17 cellular contexts compared by ENCODE assay signal in genomic region chr11:124872280-124872679, GRCh38. TPM values are rescaled to one million over a fixed set of nuclear protein-coding genes. Genes with fewer than 3 reads are reported as not detected.
DNase-seq lines count a peak whose midpoint lies in the region; ATAC-seq and TF ChIP-seq lines count a peak whose summit lies in the region.
"Had no signal": no experiment of that assay in that cellular context is flagged by ENCODE, and none has a peak within 500 bp of the region (broad histone marks: within the 10 kb centered on the region; RNA-seq: fewer than 3 reads in every experiment).

No MANE protein-coding gene starts in this region.

- intact Hi-C loops in upper lobe of right lung (cut with DNase I), result no loop called here

- peak overlapping the region; percentile 15 for H3K18ac ChIP-seq in neuronal stem cell (ENCODE audit: low read length)

- no peak for ATAC-seq in upper lobe of right lung
- ATAC-seq: A549; CD8-positive, alpha-beta T cell; HCT116 had no signal

- no peak overlapping the region for H3K14ac ChIP-seq in neuronal stem cell (ENCODE audit: low read length)

- H2BK15ac ChIP-seq in neuronal stem cell (ENCODE audit: low read length), result no peak overlapping the region

- WGBS in neuronal stem cell (ENCODE audit: extremely low coverage in 2 of 2, insufficient read length in 2 of 2, insufficient replicate concordance in 1 of 2), 2 donors, result no CpG with 5 or more reads among the region's 8 CpGs

- no peak overlapping the region for H3K27ac Mint-ChIP-seq in type B pancreatic cell
- H3K27ac Mint-ChIP-seq: CD14-positive monocyte; CD8-positive, alpha-beta T cell had no signal

- H4K8ac ChIP-seq in neuronal stem cell (ENCODE audit: low read depth, low read length), result no peak overlapping the region

- H3K4me3 ChIP-seq in H7 (ENCODE audit: insufficient read depth, low read depth, low read length) (no peak overlapping the region), coronary artery (no peak overlapping the region), neuronal stem cell (ENCODE audit: low read length in 2 of 2) (no peak overlapping the region), upper lobe of right lung (no peak overlapping the region)
- H3K4me3 ChIP-seq: A549 had no signal

- DNase-seq in H7 (peak; percentile 28), coronary artery (ENCODE audit: low spot score) (peak; percentile 58), neuronal stem cell (ENCODE audit: low spot score) (no peak), type B pancreatic cell (ENCODE audit: extremely low spot score, unreplicated experiment) (peak; percentile 52), upper lobe of right lung (no peak), NCI-H1436 treated with DMSO at 0.1 percent for 48 hours (lab: John Stamatoyannopoulos, UW) (no peak), DMS 273 treated with DMSO at 0.1 percent for 48 hours (lab: John Stamatoyannopoulos, UW) (no peak)
- DNase-seq: CD8-positive, alpha-beta T cell; COR-L47; DMS53; GF-D8 had no signal

- no peak overlapping the region for H2AFZ ChIP-seq in neuronal stem cell (ENCODE audit: low read length)

- no peak overlapping the region for H3K4me2 ChIP-seq in neuronal stem cell (ENCODE audit: insufficient read depth, low read length, poor library complexity, severe bottlenecking)
- H3K4me2 ChIP-seq: A549 had no signal

- TF ChIP-seq CTCF in coronary artery (IDR thresholded peaks at IDR 0.05), result no peak
- no peak for TF ChIP-seq CTCF in type B pancreatic cell (conservative IDR thresholded peaks at IDR 0.05)
- no peak for TF ChIP-seq CTCF in upper lobe of right lung (IDR thresholded peaks at IDR 0.05)

- H3K4me3 Mint-ChIP-seq in type B pancreatic cell, result no peak overlapping the region
- H3K4me3 Mint-ChIP-seq: CD8-positive, alpha-beta T cell had no signal

- H3K4ac ChIP-seq in neuronal stem cell (ENCODE audit: low read length), result no peak overlapping the region

- H3K27me3 Mint-ChIP-seq in type B pancreatic cell, result peaks cover 89% of the 10 kb centered on the region

- no peak overlapping the region for H3K27ac ChIP-seq in coronary artery
- H3K27ac ChIP-seq in neuronal stem cell (replicated peaks; ENCODE audit: low read length), result no peak overlapping the region
- H3K27ac ChIP-seq in upper lobe of right lung, result no peak overlapping the region
- H3K27ac ChIP-seq: A549 had no signal

- H3K9me3 ChIP-seq in neuronal stem cell (replicated peaks in 1 of 2; ENCODE audit: control insufficient read depth in 2 of 2, insufficient read depth in 1 of 2, low read depth in 1 of 2, low read length in 2 of 2) (no peaks in the 10 kb centered on the region), upper lobe of right lung (no peaks in the 10 kb centered on the region)
- H3K9me3 ChIP-seq: A549 had no signal

- H3K9ac ChIP-seq in neuronal stem cell (ENCODE audit: low read depth, low read length, poor library complexity), result no peak overlapping the region

- H2BK120ac ChIP-seq in neuronal stem cell (ENCODE audit: low read depth, low read length), result no peak overlapping the region

- no peak overlapping the region for H3K23ac ChIP-seq in neuronal stem cell (ENCODE audit: low read depth, low read length, poor library complexity)

- peak overlapping the region; percentile 51 for H2BK12ac ChIP-seq in neuronal stem cell (ENCODE audit: low read length)

- H3K36me3 Mint-ChIP-seq in type B pancreatic cell, result peaks cover 3% of the 10 kb centered on the region
- H3K36me3 Mint-ChIP-seq: CD8-positive, alpha-beta T cell had no signal

- peak overlapping the region; percentile 47 for H2AK5ac ChIP-seq in neuronal stem cell (ENCODE audit: low read depth, low read length)

- peaks cover 2% of the 10 kb centered on the region for H3K79me1 ChIP-seq in neuronal stem cell (ENCODE audit: low read depth, low read length)

- H3K4me1 ChIP-seq in neuronal stem cell (ENCODE audit: control insufficient read depth in 2 of 2, insufficient read depth in 1 of 2, low read depth in 1 of 2, low read length in 2 of 2), result peaks cover 2 to 12% of the 10 kb centered on the region in 2 donors
- H3K4me1 ChIP-seq in upper lobe of right lung, result no peaks in the 10 kb centered on the region

- H3K9me3 Mint-ChIP-seq in type B pancreatic cell, result no peaks in the 10 kb centered on the region
- H3K9me3 Mint-ChIP-seq: CD8-positive, alpha-beta T cell had no signal

- H4K91ac ChIP-seq in neuronal stem cell (ENCODE audit: low read depth, low read length, poor library complexity), result no peak overlapping the region

- peaks cover 89% of the 10 kb centered on the region for H3K27me3 ChIP-seq in H7 (ENCODE audit: control insufficient read depth, insufficient read depth, low read length)
- H3K27me3 ChIP-seq in neuronal stem cell (ENCODE audit: control insufficient read depth in 3 of 3, insufficient read depth in 3 of 3, low read depth in 1 of 3, low read length in 3 of 3), result peaks cover 20 to 86% (median 63%) of the 10 kb centered on the region in 3 experiments
- peaks cover 54% of the 10 kb centered on the region for H3K27me3 ChIP-seq in upper lobe of right lung

- H3K36me3 ChIP-seq in H7 (replicated peaks; ENCODE audit: control insufficient read depth, insufficient read depth, low read length), result no peaks in the 10 kb centered on the region
- no peaks in the 10 kb centered on the region for H3K36me3 ChIP-seq in neuronal stem cell (replicated peaks in 1 of 2; ENCODE audit: control insufficient read depth in 2 of 2, insufficient read depth in 2 of 2, low read length in 2 of 2)
- no peaks in the 10 kb centered on the region for H3K36me3 ChIP-seq in upper lobe of right lung

- peaks cover 11% of the 10 kb centered on the region for H3K4me1 Mint-ChIP-seq in type B pancreatic cell (ENCODE audit: unreplicated experiment)

- H2BK5ac ChIP-seq in neuronal stem cell (ENCODE audit: low read length), result no peak overlapping the region

RNA-seq across cellular contexts. Expression of gene ROBO3, which starts 7.0 kb away (rescaled TPM):
- total RNA-seq in H7 (2014; rRNA removed; shearing (Covaris generic)), result 26.1 and 31.0 TPM in 2 replicates
- polyA plus RNA-seq in neuronal stem cell (2013, experiment 1 of 2), result 9.5 TPM
- polyA plus RNA-seq in neuronal stem cell (2013, experiment 2 of 2), result 8.8 TPM
- total RNA-seq in type B pancreatic cell (ENCODE audit: low replicate concordance), result 5.5 and 27.4 TPM in 2 replicates
- total RNA-seq in upper lobe of right lung, result 12.6 TPM

RNA-seq across cellular contexts. Expression of gene ROBO4, which starts 25.4 kb away (rescaled TPM):
- not detected in 2 replicates for total RNA-seq in H7 (2014; rRNA removed; shearing (Covaris generic))
- polyA plus RNA-seq in neuronal stem cell (2013, experiment 1 of 2), result not detected
- not detected for polyA plus RNA-seq in neuronal stem cell (2013, experiment 2 of 2)
- total RNA-seq in type B pancreatic cell (ENCODE audit: low replicate concordance) (not detected in 2 replicates), upper lobe of right lung (75.0 TPM)
- total RNA-seq: CD8-positive, alpha-beta T cell had no signal
- polyA plus RNA-seq: A549 had no signal

RNA-seq across cellular contexts. Expression of gene HEPN1, which starts 46.8 kb away (rescaled TPM):
- total RNA-seq in H7 (2014; rRNA removed; shearing (Covaris generic)), result not detected in 2 replicates
- polyA plus RNA-seq in neuronal stem cell (2013, experiment 1 of 2), result not detected
- polyA plus RNA-seq in neuronal stem cell (2013, experiment 2 of 2), result not detected
- total RNA-seq in type B pancreatic cell (ENCODE audit: low replicate concordance), result not detected in 2 replicates
- total RNA-seq in upper lobe of right lung, result not detected
- total RNA-seq: CD8-positive, alpha-beta T cell; H4 had no signal
- polyA plus RNA-seq: A549, AG04450, BJ, CD14-positive monocyte had no signal

Comparison
In these comparisons a context has a peak if more than half of its experiments do, and no peak if none do; other contexts are left out.
1. DNase-seq: peak in H7 (single experiment), coronary artery (single experiment) and type B pancreatic cell (single experiment); none in neuronal stem cell (single experiment), upper lobe of right lung (single experiment), NCI-H1436 treated with DMSO at 0.1 percent for 48 hours (single experiment) and DMS 273 treated with DMSO at 0.1 percent for 48 hours (single experiment).
2. RNA of gene ROBO4, which starts 25.4 kb away (total RNA-seq): 75.0 TPM in upper lobe of right lung (single experiment); not detected in H7 and not detected in type B pancreatic cell; every median in the first group is over 10 times any median in the second.